12 cellular contexts compared by ENCODE assay signal in genomic region chr5:131209175-131209505, GRCh38. TPM values are rescaled to one million over a fixed set of nuclear protein-coding genes. Genes with fewer than 3 reads are reported as not detected.
DNase-seq lines count a peak whose midpoint lies in the region; ATAC-seq lines count a peak whose summit lies in the region.
"Had no signal": no experiment of that assay in that cellular context is flagged by ENCODE, and none has a peak within 500 bp of the region (broad histone marks: within the 10 kb centered on the region; RNA-seq: fewer than 3 reads in every experiment).

No MANE protein-coding gene starts in this region.

- H3K9me3 Mint-ChIP-seq in IgD-negative memory B cell = peaks cover 0 to 4% (median 0%) of the 10 kb centered on the region in 3 donors
- H3K9me3 Mint-ChIP-seq in activated T-helper 1 cell treated with anti-CD3 and anti-CD28 coated beads, Interleukin-12 subunit alpha, Interleukin-12 subunit beta, Interleukin-2, Interleukin-4 antibody, amounts not matched to agents 30 ng/mL and 10 ng/mL and 1 ng/mL, durations not matched to agents 14 hours and 24 hours and 36 hours = no peaks in the 10 kb centered on the region
- no peaks in the 10 kb centered on the region for H3K9me3 Mint-ChIP-seq in naive thymus-derived CD8-positive, alpha-beta T cell

- H3K4me3 Mint-ChIP-seq in IgD-negative memory B cell = peak overlapping the region; percentile 83 to 93 (median 86)
- peak overlapping the region; percentile 83 for H3K4me3 Mint-ChIP-seq in activated T-helper 1 cell treated with anti-CD3 and anti-CD28 coated beads, Interleukin-12 subunit alpha, Interleukin-12 subunit beta, Interleukin-2, Interleukin-4 antibody, amounts not matched to agents 30 ng/mL and 10 ng/mL and 1 ng/mL, durations not matched to agents 14 hours and 24 hours and 36 hours
- H3K4me3 Mint-ChIP-seq in naive thymus-derived CD8-positive, alpha-beta T cell = peak overlapping the region; percentile 68 to 91 (median 82)

- ATAC-seq in naive thymus-derived CD8-positive, alpha-beta T cell = no peak

- H3K27ac Mint-ChIP-seq in IgD-negative memory B cell = peak overlapping the region; percentile 89 to 98 (median 96)
- peak overlapping the region; percentile 99 for H3K27ac Mint-ChIP-seq in activated T-helper 1 cell treated with anti-CD3 and anti-CD28 coated beads, Interleukin-12 subunit alpha, Interleukin-12 subunit beta, Interleukin-2, Interleukin-4 antibody, amounts not matched to agents 30 ng/mL and 10 ng/mL and 1 ng/mL, durations not matched to agents 14 hours and 24 hours and 36 hours
- peak overlapping the region; percentile 88 to 99 (median 96) for H3K27ac Mint-ChIP-seq in naive thymus-derived CD8-positive, alpha-beta T cell

- H3K36me3 Mint-ChIP-seq in IgD-negative memory B cell = peaks cover 2% of the 10 kb centered on the region
- peaks cover 17% of the 10 kb centered on the region for H3K36me3 Mint-ChIP-seq in activated T-helper 1 cell treated with anti-CD3 and anti-CD28 coated beads, Interleukin-12 subunit alpha, Interleukin-12 subunit beta, Interleukin-2, Interleukin-4 antibody, amounts not matched to agents 30 ng/mL and 10 ng/mL and 1 ng/mL, durations not matched to agents 14 hours and 24 hours and 36 hours (ENCODE audit: low read depth)
- H3K36me3 Mint-ChIP-seq in naive thymus-derived CD8-positive, alpha-beta T cell = peaks cover 0 to 3% (median 2%) of the 10 kb centered on the region in 3 donors

- intact Hi-C loops in activated T-helper 1 cell treated with anti-CD3 and anti-CD28 coated beads, Interleukin-12 subunit alpha, Interleukin-12 subunit beta, Interleukin-2, Interleukin-4 antibody, amounts not matched to agents 30 ng/mL and 10 ng/mL and 1 ng/mL, durations not matched to agents 14 hours and 24 hours and 36 hours (cut with micrococcal nuclease) = loop anchor here (1.0 to 5.0 kb wide), 9 partner anchors 10 to 188 kb away; partner anchors contain the start of genes HINT1 and LYRM7

- peaks cover 17 to 39% (median 33%) of the 10 kb centered on the region in 3 donors for H3K4me1 Mint-ChIP-seq in IgD-negative memory B cell
- peaks cover 60% of the 10 kb centered on the region for H3K4me1 Mint-ChIP-seq in activated T-helper 1 cell treated with anti-CD3 and anti-CD28 coated beads, Interleukin-12 subunit alpha, Interleukin-12 subunit beta, Interleukin-2, Interleukin-4 antibody, amounts not matched to agents 30 ng/mL and 10 ng/mL and 1 ng/mL, durations not matched to agents 14 hours and 24 hours and 36 hours (ENCODE audit: low read depth)
- H3K4me1 Mint-ChIP-seq in naive thymus-derived CD8-positive, alpha-beta T cell = peaks cover 26 to 64% (median 55%) of the 10 kb centered on the region in 4 donors

- H3K27me3 Mint-ChIP-seq in IgD-negative memory B cell = no peaks in the 10 kb centered on the region
- H3K27me3 Mint-ChIP-seq in activated T-helper 1 cell treated with anti-CD3 and anti-CD28 coated beads, Interleukin-12 subunit alpha, Interleukin-12 subunit beta, Interleukin-2, Interleukin-4 antibody, amounts not matched to agents 30 ng/mL and 10 ng/mL and 1 ng/mL, durations not matched to agents 14 hours and 24 hours and 36 hours (ENCODE audit: insufficient read depth) = no peaks in the 10 kb centered on the region
- H3K27me3 Mint-ChIP-seq in naive thymus-derived CD8-positive, alpha-beta T cell = no peaks in the 10 kb centered on the region

- DNase-seq in DMS 273 (lab: John Stamatoyannopoulos, UW; ENCODE audit: unreplicated experiment) (peak; percentile 44), DMS 273 treated with DMSO at 0.1 percent for 48 hours (lab: John Stamatoyannopoulos, UW) (no peak), DMS79 treated with DMSO at 0.1 percent for 48 hours (lab: John Stamatoyannopoulos, UW) (no peak), mesenteric fat pad (ENCODE audit: low spot score) (no peak)
- no peak for DNase-seq in activated T-helper 1 cell treated with anti-CD3 and anti-CD28 coated beads, Interleukin-12 subunit alpha, Interleukin-12 subunit beta, Interleukin-2, Interleukin-4 antibody, amounts not matched to agents 30 ng/mL and 10 ng/mL and 1 ng/mL, durations not matched to agents 14 hours and 24 hours and 36 hours (ENCODE audit: low spot score)
- no peak for DNase-seq in naive thymus-derived CD8-positive, alpha-beta T cell
- no peak for DNase-seq in effector CD4-positive, alpha-beta T cell
- DNase-seq: H7, mammary epithelial cell, occipital lobe, SHP77 treated with DMSO at 0.1 percent for 48 hours had no signal

- POLR2A ChIA-PET in naive thymus-derived CD8-positive, alpha-beta T cell (lab: Charles Lee) = interaction anchor here (1.0 to 3.4 kb wide), 13 partner anchors 12 to 179 kb away, joined by 3 to 33 read pairs (median 5); partner anchors contain the start of genes CDC42SE2 and LYRM7

RNA-seq across cellular contexts. Expression of gene LYRM7, which starts 38.4 kb away (rescaled TPM):
- 11.3 TPM for polyA plus RNA-seq in IgD-negative memory B cell
- 13.7 and 15.8 TPM in 2 replicates for total RNA-seq in activated T-helper 1 cell treated with anti-CD3 and anti-CD28 coated beads, Interleukin-12 subunit alpha, Interleukin-12 subunit beta, Interleukin-2, Interleukin-4 antibody, amounts not matched to agents 30 ng/mL and 10 ng/mL and 1 ng/mL, durations not matched to agents 14 hours and 24 hours and 36 hours
- 10 to 100 TPM; 16.5 to 17.7 TPM for total RNA-seq in naive thymus-derived CD8-positive, alpha-beta T cell
- polyA plus RNA-seq in naive thymus-derived CD8-positive, alpha-beta T cell = 10 to 100 TPM in 1 of 3 donors, 1 to 10 TPM in 2; 9.3 to 13.6 (median 9.8) TPM
- total RNA-seq in mesenteric fat pad = 7.7 TPM

RNA-seq across cellular contexts. Expression of gene HINT1, which starts 44.1 kb away (rescaled TPM):
- polyA plus RNA-seq in IgD-negative memory B cell = 343 TPM
- total RNA-seq in activated T-helper 1 cell treated with anti-CD3 and anti-CD28 coated beads, Interleukin-12 subunit alpha, Interleukin-12 subunit beta, Interleukin-2, Interleukin-4 antibody, amounts not matched to agents 30 ng/mL and 10 ng/mL and 1 ng/mL, durations not matched to agents 14 hours and 24 hours and 36 hours = 249 and 262 TPM in 2 replicates
- 100 to 1,000 TPM; 252 to 272 TPM for total RNA-seq in naive thymus-derived CD8-positive, alpha-beta T cell
- polyA plus RNA-seq in naive thymus-derived CD8-positive, alpha-beta T cell = 100 to 1,000 TPM; 366 to 428 (median 408) TPM
- 148 TPM for total RNA-seq in mesenteric fat pad

RNA-seq across cellular contexts. Expression of gene CDC42SE2, which starts 54.7 kb away (rescaled TPM):
- 248 TPM for polyA plus RNA-seq in IgD-negative memory B cell
- total RNA-seq in activated T-helper 1 cell treated with anti-CD3 and anti-CD28 coated beads, Interleukin-12 subunit alpha, Interleukin-12 subunit beta, Interleukin-2, Interleukin-4 antibody, amounts not matched to agents 30 ng/mL and 10 ng/mL and 1 ng/mL, durations not matched to agents 14 hours and 24 hours and 36 hours = 100.0 and 103 TPM in 2 replicates
- 100 to 1,000 TPM; 313 to 326 TPM for total RNA-seq in naive thymus-derived CD8-positive, alpha-beta T cell
- 100 to 1,000 TPM; 423 to 544 (median 480) TPM for polyA plus RNA-seq in naive thymus-derived CD8-positive, alpha-beta T cell
- 23.3 TPM for total RNA-seq in mesenteric fat pad
